1 cellular context compared by ENCODE assay signal in genomic region chr3:97232635-97233034, GRCh38.
TF ChIP-seq lines count a peak whose summit lies in the region.

No MANE protein-coding gene starts in this region.

TF ChIP-seq in SK-N-SH, 30 proteins besides CTCF, POLR2A, EP300 and RAD21 (continued from another document):
- TF ChIP-seq ZBTB33 (IDR thresholded peaks at IDR 0.05; ENCODE audit: borderline replicate concordance, low read depth) (no peak), MXI1 (IDR thresholded peaks at IDR 0.05; ENCODE audit: low read depth, low read length) (no peak), RCOR1 (IDR thresholded peaks at IDR 0.05; ENCODE audit: low read length) (no peak; the same call in 1 of the 2 replicates), GATA2 (CRISPR knock-in tag; IDR thresholded peaks at IDR 0.05) (no peak), MAX (IDR thresholded peaks at IDR 0.05; ENCODE audit: low read depth) (no peak), EZH2phosphoT487 (IDR thresholded peaks at IDR 0.05; ENCODE audit: borderline replicate concordance, low read depth) (no peak)
